ENCODE assay signal across 1 cellular context in the genomic region with DNA sequence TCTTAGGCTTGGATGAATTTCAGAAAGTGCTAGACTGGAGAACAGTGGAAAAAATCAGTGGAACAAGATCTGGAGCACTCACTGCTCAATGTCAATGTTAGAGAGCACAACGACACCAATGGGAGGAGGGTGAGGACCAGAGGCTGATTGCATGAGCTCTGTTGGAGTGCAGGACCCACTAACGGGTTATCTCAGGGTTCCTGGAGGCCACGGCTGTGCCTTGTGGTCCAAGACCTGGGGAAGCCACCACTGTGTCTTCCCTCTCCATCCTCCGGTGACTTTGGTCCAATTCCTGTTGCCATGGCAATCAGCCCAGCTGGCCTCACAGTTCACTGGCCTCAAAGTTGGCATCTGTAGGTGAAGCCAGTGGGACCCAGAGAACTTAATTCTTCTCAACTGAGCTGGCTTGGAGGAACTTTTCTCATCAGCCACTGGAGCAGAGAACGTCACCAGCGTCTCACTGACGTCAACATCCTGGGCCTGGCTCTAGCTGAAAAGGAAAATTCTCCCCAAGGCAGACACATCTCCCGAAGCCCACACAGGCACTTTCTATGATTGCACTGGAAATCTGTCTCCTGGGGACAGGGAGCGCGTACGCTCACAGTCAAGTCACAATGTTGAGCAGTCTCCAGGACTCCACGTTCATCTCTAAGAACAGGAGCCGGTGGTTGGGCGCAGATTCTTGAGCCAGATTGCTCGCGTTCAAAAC.
TF ChIP-seq lines count a peak whose summit lies in the region.

No MANE protein-coding gene starts in this region.

TF ChIP-seq in HepG2, 621 proteins besides CTCF, POLR2A, EP300 and RAD21 (continued from another document):
- no peak for TF ChIP-seq ZFP37 (CRISPR knock-in tag; IDR thresholded peaks at IDR 0.05; ENCODE audit: borderline replicate concordance)
- TF ChIP-seq SMYD3 (CRISPR knock-in tag; IDR thresholded peaks at IDR 0.05): no peak
- peak; percentile 84 for TF ChIP-seq ZNF263 (CRISPR knock-in tag; IDR thresholded peaks at IDR 0.05)
- TF ChIP-seq, protein P1, sequence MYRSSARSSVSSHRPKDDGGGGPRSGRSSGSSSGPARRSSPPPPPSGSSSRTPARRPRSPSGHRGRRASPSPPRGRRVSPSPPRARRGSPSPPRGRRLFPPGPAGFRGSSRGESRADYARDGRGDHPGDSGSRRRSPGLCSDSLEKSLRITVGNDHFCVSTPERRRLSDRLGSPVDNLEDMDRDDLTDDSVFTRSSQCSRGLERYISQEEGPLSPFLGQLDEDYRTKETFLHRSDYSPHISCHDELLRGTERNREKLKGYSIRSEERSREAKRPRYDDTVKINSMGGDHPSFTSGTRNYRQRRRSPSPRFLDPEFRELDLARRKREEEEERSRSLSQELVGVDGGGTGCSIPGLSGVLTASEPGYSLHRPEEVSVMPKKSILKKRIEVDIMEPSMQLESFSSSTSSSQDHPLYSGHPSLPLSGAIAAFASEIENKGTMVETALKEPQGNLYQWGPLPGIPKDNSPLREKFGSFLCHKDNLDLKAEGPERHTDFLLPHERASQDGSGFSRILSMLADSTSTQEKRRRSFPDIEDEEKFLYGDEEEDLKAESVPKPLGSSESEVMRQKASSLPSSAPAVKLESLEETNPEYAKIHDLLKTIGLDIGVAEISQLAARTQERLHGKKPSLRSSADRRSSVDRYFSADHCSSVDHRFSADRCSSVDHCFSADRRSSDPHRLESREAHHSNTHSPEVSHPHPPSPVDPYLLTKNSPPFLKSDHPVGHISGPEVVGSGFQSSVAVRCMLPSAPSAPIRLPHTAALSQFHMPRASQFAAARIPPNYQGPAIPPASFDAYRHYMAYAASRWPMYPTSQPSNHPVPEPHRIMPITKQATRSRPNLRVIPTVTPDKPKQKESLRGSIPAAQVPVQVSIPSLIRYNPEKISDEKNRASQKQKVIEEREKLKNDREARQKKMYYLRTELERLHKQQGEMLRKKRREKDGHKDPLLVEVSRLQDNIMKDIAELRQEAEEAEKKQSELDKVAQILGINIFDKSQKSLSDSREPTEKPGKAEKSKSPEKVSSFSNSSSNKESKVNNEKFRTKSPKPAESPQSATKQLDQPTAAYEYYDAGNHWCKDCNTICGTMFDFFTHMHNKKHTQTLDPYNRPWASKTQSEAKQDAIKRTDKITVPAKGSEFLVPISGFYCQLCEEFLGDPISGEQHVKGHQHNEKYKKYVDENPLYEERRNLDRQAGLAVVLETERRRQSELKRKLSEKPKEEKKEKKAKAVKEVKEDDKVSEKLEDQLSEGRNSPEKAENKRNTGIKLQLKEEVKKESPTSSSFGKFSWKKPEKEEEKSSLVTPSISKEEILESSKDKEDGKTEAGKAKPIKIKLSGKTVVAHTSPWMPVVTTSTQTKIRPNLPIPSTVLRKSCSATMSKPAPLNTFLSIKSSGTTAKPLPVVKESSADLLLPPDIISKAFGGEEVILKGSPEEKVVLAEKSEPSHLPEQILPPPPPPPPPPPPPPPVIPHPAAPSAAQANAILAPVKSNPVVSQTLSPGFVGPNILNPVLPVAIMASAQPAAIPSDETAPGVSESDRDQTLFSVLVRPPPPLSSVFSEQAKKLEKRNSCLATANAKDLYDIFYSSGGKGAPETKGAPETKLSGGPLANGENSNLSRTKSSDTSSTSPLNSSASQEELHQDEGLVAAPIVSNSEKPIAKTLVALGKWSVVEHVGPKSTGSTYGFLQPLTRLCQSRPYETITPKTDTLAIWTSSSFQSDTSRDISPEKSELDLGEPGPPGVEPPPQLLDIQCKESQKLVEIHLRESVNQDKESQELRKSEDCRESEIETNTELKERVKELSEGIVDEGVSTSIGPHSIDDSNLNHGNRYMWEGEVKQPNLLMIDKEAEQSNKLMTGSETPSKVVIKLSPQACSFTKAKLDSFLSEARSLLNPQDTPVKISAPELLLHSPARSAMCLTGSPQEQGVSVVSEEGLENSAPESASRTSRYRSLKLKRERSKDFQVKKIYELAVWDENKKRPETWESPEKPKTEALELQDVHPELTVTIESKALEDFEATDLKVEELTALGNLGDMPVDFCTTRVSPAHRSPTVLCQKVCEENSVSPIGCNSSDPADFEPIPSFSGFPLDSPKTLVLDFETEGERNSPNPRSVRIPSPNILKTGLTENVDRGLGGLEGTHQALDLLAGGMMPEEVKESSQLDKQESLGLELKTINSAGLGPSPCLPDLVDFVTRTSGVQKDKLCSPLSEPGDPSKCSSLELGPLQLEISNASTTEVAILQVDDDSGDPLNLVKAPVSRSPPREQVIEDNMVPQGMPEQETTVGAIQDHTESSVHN (CRISPR knock-in tag; IDR thresholded peaks at IDR 0.05): no peak
- TF ChIP-seq ZIK1 (CRISPR knock-in tag; IDR thresholded peaks at IDR 0.05; ENCODE audit: borderline replicate concordance, low read depth): no peak
- TF ChIP-seq ZNF781 (CRISPR knock-in tag; IDR thresholded peaks at IDR 0.05; ENCODE audit: borderline replicate concordance, not compliant biosample characterization): no peak
- TF ChIP-seq HDAC6 (IDR thresholded peaks at IDR 0.05; ENCODE audit: low read depth, low read length): no peak
- no peak for TF ChIP-seq SATB2 (CRISPR knock-in tag; IDR thresholded peaks at IDR 0.05)
- 0 out of 2 replicates have a peak, but pooled peaks have one; percentile 24 for TF ChIP-seq RFX3 (CRISPR knock-in tag; IDR thresholded peaks at IDR 0.05)
- TF ChIP-seq ETV6 (CRISPR knock-in tag; conservative IDR thresholded peaks at IDR 0.05): no peak
- TF ChIP-seq RFX1 (IDR thresholded peaks at IDR 0.05): peak; percentile 9; the same call in 1 of the 2 replicates
- TF ChIP-seq, protein P2, sequence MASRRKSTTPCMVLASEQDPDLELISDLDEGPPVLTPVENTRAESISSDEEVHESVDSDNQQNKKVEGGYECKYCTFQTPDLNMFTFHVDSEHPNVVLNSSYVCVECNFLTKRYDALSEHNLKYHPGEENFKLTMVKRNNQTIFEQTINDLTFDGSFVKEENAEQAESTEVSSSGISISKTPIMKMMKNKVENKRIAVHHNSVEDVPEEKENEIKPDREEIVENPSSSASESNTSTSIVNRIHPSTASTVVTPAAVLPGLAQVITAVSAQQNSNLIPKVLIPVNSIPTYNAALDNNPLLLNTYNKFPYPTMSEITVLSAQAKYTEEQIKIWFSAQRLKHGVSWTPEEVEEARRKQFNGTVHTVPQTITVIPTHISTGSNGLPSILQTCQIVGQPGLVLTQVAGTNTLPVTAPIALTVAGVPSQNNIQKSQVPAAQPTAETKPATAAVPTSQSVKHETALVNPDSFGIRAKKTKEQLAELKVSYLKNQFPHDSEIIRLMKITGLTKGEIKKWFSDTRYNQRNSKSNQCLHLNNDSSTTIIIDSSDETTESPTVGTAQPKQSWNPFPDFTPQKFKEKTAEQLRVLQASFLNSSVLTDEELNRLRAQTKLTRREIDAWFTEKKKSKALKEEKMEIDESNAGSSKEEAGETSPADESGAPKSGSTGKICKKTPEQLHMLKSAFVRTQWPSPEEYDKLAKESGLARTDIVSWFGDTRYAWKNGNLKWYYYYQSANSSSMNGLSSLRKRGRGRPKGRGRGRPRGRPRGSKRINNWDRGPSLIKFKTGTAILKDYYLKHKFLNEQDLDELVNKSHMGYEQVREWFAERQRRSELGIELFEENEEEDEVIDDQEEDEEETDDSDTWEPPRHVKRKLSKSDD (CRISPR knock-in tag; IDR thresholded peaks at IDR 0.05; ENCODE audit: low read depth): no peak
TF ChIP-seq in HepG2: peak in this region for 3.
